In genomic region chr15:90222538-90222937, GRCh38 we compare ENCODE assay signal across 25 cellular contexts. TPM values are rescaled to one million over a fixed set of nuclear protein-coding genes. Genes with fewer than 3 reads are reported as not detected.
"Had no signal": no experiment of that assay in that cellular context is flagged by ENCODE, and none has a peak within 500 bp of the region (broad histone marks: within the 10 kb centered on the region; RNA-seq: fewer than 3 reads in every experiment).

No MANE protein-coding gene starts in this region.

- ATAC-seq: HepG2, PC-3 had no signal

- FAIRE-seq: HepG2 had no signal

- H3K27me3 ChIP-seq: Peyer's patch had no signal

- H3K4me2 ChIP-seq: KMS-11, SK-N-SH had no signal

- H3K9me3 ChIP-seq: Peyer's patch, SK-N-SH had no signal

- H3K4me3 ChIP-seq: Peyer's patch had no signal

- DNase-seq: IMR-90, Kasumi-1, MM.1S, NCI-H1092 treated with DMSO at 0.1 percent for 48 hours, NCI-H1436, NCI-H187, NCI-H2029, NCI-H2081 treated with DMSO at 0.1 percent for 48 hours, NCI-H2171, NCI-H226, NCI-H446, NCI-H510A, NCI-H524 treated with DMSO at 0.1 percent for 48 hours, NCI-H69, NCI-H774, PC-3, Peyer's patch, RPMI8226, SHP77, SK-N-SH, SW 1271 had no signal

- H3K27ac ChIP-seq: KMS-11, Peyer's patch had no signal

- H3K9ac ChIP-seq: KMS-11, SK-N-SH had no signal

RNA-seq across cellular contexts. Expression of gene TTLL13, which starts 26.8 kb away (rescaled TPM):
- total RNA-seq: HT1080, IMR-90, M059J, PC-3, Peyer's patch had no signal
